ENCODE assay signal across 2 cellular contexts in the genomic region with DNA sequence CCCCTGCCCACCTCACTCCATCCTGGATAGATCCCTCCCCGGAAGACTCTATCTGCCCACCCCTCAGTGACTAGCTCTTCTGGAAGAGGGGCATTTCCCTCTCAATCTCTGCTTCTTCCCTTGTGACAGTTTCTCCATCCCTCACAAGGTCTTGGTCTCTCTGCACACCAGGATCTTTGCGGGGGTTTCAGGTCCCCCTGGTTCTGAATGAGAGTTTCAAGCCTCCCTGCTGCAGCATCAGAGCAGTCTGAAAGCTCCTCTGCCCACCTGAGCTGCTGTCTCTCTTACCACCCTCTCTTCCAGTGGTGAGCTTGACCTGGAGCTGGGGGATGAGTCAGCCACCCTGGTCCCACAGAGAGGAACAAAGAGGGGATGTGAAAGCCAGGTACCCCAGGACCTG.
TF ChIP-seq lines count a peak whose summit lies in the region.

No MANE protein-coding gene starts in this region.

TF ChIP-seq in IMR-90, 13 proteins besides CTCF, POLR2A, EP300 and RAD21:
- no peak for TF ChIP-seq RCOR1 (IDR thresholded peaks at IDR 0.05; ENCODE audit: insufficient replicate concordance, low read length)
- no peak for TF ChIP-seq BHLHE40 (IDR thresholded peaks at IDR 0.05; ENCODE audit: low read depth, low read length)
- TF ChIP-seq, protein P1, sequence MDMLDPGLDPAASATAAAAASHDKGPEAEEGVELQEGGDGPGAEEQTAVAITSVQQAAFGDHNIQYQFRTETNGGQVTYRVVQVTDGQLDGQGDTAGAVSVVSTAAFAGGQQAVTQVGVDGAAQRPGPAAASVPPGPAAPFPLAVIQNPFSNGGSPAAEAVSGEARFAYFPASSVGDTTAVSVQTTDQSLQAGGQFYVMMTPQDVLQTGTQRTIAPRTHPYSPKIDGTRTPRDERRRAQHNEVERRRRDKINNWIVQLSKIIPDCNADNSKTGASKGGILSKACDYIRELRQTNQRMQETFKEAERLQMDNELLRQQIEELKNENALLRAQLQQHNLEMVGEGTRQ (IDR thresholded peaks at IDR 0.05; ENCODE audit: low read depth, low read length) = no peak
- no peak for TF ChIP-seq MAZ (IDR thresholded peaks at IDR 0.05; ENCODE audit: borderline replicate concordance, low read depth, low read length)
- TF ChIP-seq SMC3 (IDR thresholded peaks at IDR 0.05; ENCODE audit: low read depth, low read length) = no peak
- TF ChIP-seq, protein P2, sequence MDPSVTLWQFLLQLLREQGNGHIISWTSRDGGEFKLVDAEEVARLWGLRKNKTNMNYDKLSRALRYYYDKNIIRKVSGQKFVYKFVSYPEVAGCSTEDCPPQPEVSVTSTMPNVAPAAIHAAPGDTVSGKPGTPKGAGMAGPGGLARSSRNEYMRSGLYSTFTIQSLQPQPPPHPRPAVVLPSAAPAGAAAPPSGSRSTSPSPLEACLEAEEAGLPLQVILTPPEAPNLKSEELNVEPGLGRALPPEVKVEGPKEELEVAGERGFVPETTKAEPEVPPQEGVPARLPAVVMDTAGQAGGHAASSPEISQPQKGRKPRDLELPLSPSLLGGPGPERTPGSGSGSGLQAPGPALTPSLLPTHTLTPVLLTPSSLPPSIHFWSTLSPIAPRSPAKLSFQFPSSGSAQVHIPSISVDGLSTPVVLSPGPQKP (IDR thresholded peaks at IDR 0.05; ENCODE audit: borderline replicate concordance, low read depth, low read length) = no peak
- TF ChIP-seq FOS (IDR thresholded peaks at IDR 0.05; ENCODE audit: low read depth, low read length) = no peak

TF ChIP-seq in K562, 482 proteins besides CTCF, POLR2A, EP300 and RAD21:
- TF ChIP-seq PTBP1 (IDR thresholded peaks at IDR 0.05; ENCODE audit: low read depth, low read length) (peak; percentile 99), PHF8 (IDR thresholded peaks at IDR 0.05; ENCODE audit: borderline replicate concordance, low read length) (no peak), MIER1 (IDR thresholded peaks at IDR 0.05; ENCODE audit: low read depth) (peak; percentile 98), RBM25 (IDR thresholded peaks at IDR 0.05; ENCODE audit: low read depth, low read length, severe bottlenecking) (peak; percentile 52)
